ENCODE assay signal across 1 cellular context in genomic region chr7:26618458-26618857, GRCh38.
TF ChIP-seq lines count a peak whose summit lies in the region.

No MANE protein-coding gene starts in this region.

TF ChIP-seq in K562, 482 proteins besides CTCF, POLR2A, EP300 and RAD21 (continued from another document):
- TF ChIP-seq FOXO4 (CRISPR knock-in tag; IDR thresholded peaks at IDR 0.05) (no peak), ZBTB49 (CRISPR knock-in tag; IDR thresholded peaks at IDR 0.05; ENCODE audit: borderline replicate concordance) (no peak), HOMEZ (CRISPR knock-in tag; IDR thresholded peaks at IDR 0.05) (no peak), ZEB2 (IDR thresholded peaks at IDR 0.05) (no peak), BRD9 (IDR thresholded peaks at IDR 0.05; ENCODE audit: low read depth, partially characterized antibody) (no peak)
